In the genomic region with DNA sequence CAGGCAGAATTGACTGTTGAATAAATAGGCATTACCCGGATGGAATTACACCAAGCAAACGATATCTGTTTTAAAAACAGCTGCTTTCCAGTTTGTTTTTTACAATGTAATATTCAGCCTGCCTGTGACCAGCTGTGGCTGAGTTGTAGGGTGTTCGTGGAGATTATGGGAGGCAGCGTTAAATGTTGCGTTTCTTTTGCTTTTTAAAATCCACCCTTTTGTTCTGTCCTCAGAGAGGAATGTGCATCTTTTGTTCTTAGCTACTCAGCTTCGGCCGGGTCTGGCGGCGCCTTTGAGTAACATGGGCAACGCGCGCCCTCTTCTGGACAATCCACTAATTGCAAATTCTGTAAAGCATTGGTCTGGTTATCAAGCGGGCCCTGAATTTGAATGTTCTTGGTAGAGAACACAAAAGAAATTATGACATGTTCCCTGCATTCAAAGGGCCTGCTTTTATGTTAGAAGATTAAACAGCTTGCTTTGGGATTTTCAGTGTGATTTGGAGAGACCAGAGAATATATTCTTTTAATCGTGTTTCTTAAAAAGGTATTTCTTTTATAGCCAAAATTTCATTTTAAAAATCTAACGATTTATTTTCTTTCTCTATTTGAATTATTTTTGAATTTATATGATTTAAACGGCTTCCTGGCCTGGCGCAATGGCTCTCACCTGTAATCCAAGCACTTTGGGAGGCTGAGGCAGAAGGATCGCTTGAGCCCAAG, we compare ENCODE assay signal across 8 cellular contexts.
A peak's percentile ranks its signal among the peaks of the same experiment; 100 is the strongest.
DNase-seq lines count a peak whose midpoint lies in the region; TF ChIP-seq lines count a peak whose summit lies in the region.

No MANE protein-coding gene starts in this region.

- H3K9me3 Mint-ChIP-seq in endothelial cell (ENCODE audit: unreplicated experiment) (no peaks in the 10 kb centered on the region), mesothelial cell of epicardium (no peaks in the 10 kb centered on the region)

- H3K27me3 Mint-ChIP-seq in endothelial cell (ENCODE audit: unreplicated experiment) (peaks cover 4% of the 10 kb centered on the region), mesothelial cell of epicardium (ENCODE audit: low read depth) (peaks cover 5% of the 10 kb centered on the region)

- H3K4me1 Mint-ChIP-seq in endothelial cell (ENCODE audit: unreplicated experiment) (no peaks in the 10 kb centered on the region), mesothelial cell of epicardium (peaks cover 8% of the 10 kb centered on the region)

- no peaks in the 10 kb centered on the region for H3K36me3 Mint-ChIP-seq in endothelial cell (ENCODE audit: low read depth, unreplicated experiment)
- no peaks in the 10 kb centered on the region for H3K36me3 Mint-ChIP-seq in mesothelial cell of epicardium

- H3K4me3 ChIP-seq in AG04450 (ENCODE audit: low read depth, low read length) (no peak overlapping the region), HUES6 (ENCODE audit: low read depth, low read length) (peak overlapping the region; percentile 46)

- no peak overlapping the region for H3K27ac ChIP-seq in AG04450 (ENCODE audit: low read depth, low read length)
- peak overlapping the region; percentile 28; the same call in 1 of the 2 replicates for H3K27ac ChIP-seq in HUES6 (ENCODE audit: low read depth, low read length)

- no peaks in the 10 kb centered on the region; the same call in 1 of the 2 replicates for H3K9me3 ChIP-seq in AG04450 (ENCODE audit: control insufficient read depth, insufficient read depth, low read length)
- no peaks in the 10 kb centered on the region for H3K9me3 ChIP-seq in HUES6 (ENCODE audit: control insufficient read depth, insufficient read depth, low read depth, low read length)

- CTCF ChIA-PET in AG04450 (lab: Charles Lee) = interaction anchor here (0.5 to 4.2 kb wide), 82 partner anchors 9 to 722 kb away, joined by 3 to 224 read pairs (median 4); a partner anchor contains a TSS

- peak overlapping the region; percentile 64 for H3K9ac ChIP-seq in HUES6 (ENCODE audit: low read length)

- no peaks in the 10 kb centered on the region for H3K36me3 ChIP-seq in HUES6 (ENCODE audit: control insufficient read depth, insufficient read depth, low read length)

- POLR2A ChIA-PET in AG04450 (lab: Yijun Ruan, JAX) = interaction anchor here (0.6 kb wide), 1 partner anchor 13 kb away, joined by 3 read pairs; no protein-coding TSS in a partner anchor

- peaks cover 21% of the 10 kb centered on the region for H3K4me1 ChIP-seq in HUES6 (ENCODE audit: control insufficient read depth, insufficient read depth, low read length)

- peak; percentile 65 for DNase-seq in AG04450 (ENCODE audit: low read depth, low spot score)
- peak; percentile 41 for DNase-seq in GM19238 (ENCODE audit: insufficient read length, low spot score)
- peak; percentile 81 for DNase-seq in NOMO-1 treated with DMSO at 0.1 percent for 48 hours (lab: John Stamatoyannopoulos, UW; ENCODE audit: unreplicated experiment)
- DNase-seq in activated CD8-positive, alpha-beta memory T cell treated with anti-CD3 and anti-CD28 coated beads, Interleukin-2, amount 50 U/mL, for 1 hour (ENCODE audit: extremely low read depth) = peak; percentile 68
- DNase-seq in endothelial cell (ENCODE audit: low spot score) = peak; percentile 90
- DNase-seq in mesothelial cell of epicardium (ENCODE audit: low spot score in 2 of 2, unreplicated experiment in 2 of 2) = peak; percentile 75 to 92
- DNase-seq in stimulated activated CD8-positive, alpha-beta memory T cell treated with anti-CD3 and anti-CD28 coated beads, Interleukin-2, amount 100 ng/mL, for 48 hours (ENCODE audit: low read depth in 2 of 2) = peak; percentile 61 to 75

- H3K27ac Mint-ChIP-seq in endothelial cell (ENCODE audit: unreplicated experiment) (no peak overlapping the region), mesothelial cell of epicardium (peak overlapping the region; percentile 52)

- no peaks in the 10 kb centered on the region for H3K27me3 ChIP-seq in AG04450 (ENCODE audit: control insufficient read depth, insufficient read depth, low read length)
- H3K27me3 ChIP-seq in HUES6 (ENCODE audit: control insufficient read depth, insufficient read depth, low read length) = no peaks in the 10 kb centered on the region

- H3K4me3 Mint-ChIP-seq in endothelial cell (ENCODE audit: unreplicated experiment) (peak overlapping the region; percentile 4), mesothelial cell of epicardium (peak overlapping the region; percentile 58)

- TF ChIP-seq CTCF in AG04450 (IDR thresholded peaks at IDR 0.05; ENCODE audit: low read depth, low read length) (peak; percentile 84), endothelial cell (IDR thresholded peaks at IDR 0.05; ENCODE audit: unreplicated experiment) (peak; percentile 92), mesothelial cell of epicardium (IDR thresholded peaks at IDR 0.05; ENCODE audit: unreplicated experiment) (peak; percentile 87)
